20 cellular contexts compared by ENCODE assay signal in genomic region chr2:28470759-28471158, GRCh38. TPM values are rescaled to one million over a fixed set of nuclear protein-coding genes. Genes with fewer than 3 reads are reported as not detected.
DNase-seq lines count a peak whose midpoint lies in the region; ATAC-seq and TF ChIP-seq lines count a peak whose summit lies in the region.
"Had no signal": no experiment of that assay in that cellular context is flagged by ENCODE, and none has a peak within 500 bp of the region (broad histone marks: within the 10 kb centered on the region; RNA-seq: fewer than 3 reads in every experiment).

No MANE protein-coding gene starts in this region.

- no peaks in the 10 kb centered on the region for H3K9me3 ChIP-seq in colonic mucosa

- H3K4me1 Mint-ChIP-seq in activated naive CD4-positive, alpha-beta T cell treated with anti-CD3 and anti-CD28 coated beads, Interleukin-2, amount 10 ng/mL, durations not matched to agents 7 days and 5 days: peaks cover 18% of the 10 kb centered on the region
- H3K4me1 Mint-ChIP-seq in stimulated activated effector memory CD8-positive, alpha-beta T cell treated with anti-CD3 and anti-CD28 coated beads, Interleukin-12 subunit alpha, Interleukin-12 subunit beta, amount 100 ng/mL, for 72 hours: peaks cover 36% of the 10 kb centered on the region
- H3K4me1 Mint-ChIP-seq: neural progenitor cell had no signal

- H3K9ac ChIP-seq in colonic mucosa (ENCODE audit: low read depth in 2 of 2, low read length in 2 of 2): no peak overlapping the region
- H3K9ac ChIP-seq: neural progenitor cell had no signal

- H3K4me3 ChIP-seq in colonic mucosa (no peak overlapping the region), brain microvascular endothelial cell (ENCODE audit: low read depth, low read length) (no peak overlapping the region)
- H3K4me3 ChIP-seq: neural progenitor cell, PC-9, SK-N-MC had no signal

- no peak overlapping the region for H3K4me3 Mint-ChIP-seq in activated naive CD4-positive, alpha-beta T cell treated with anti-CD3 and anti-CD28 coated beads, Interleukin-2, amount 10 ng/mL, durations not matched to agents 7 days and 5 days
- H3K4me3 Mint-ChIP-seq in stimulated activated effector memory CD8-positive, alpha-beta T cell treated with anti-CD3 and anti-CD28 coated beads, Interleukin-12 subunit alpha, Interleukin-12 subunit beta, amount 100 ng/mL, for 72 hours: no peak overlapping the region
- H3K4me3 Mint-ChIP-seq: activated CD8-positive, alpha-beta memory T cell treated with anti-CD3 and anti-CD28 coated beads, Interleukin-2, amount 10 ng/mL, durations not matched to agents 7 days and 5 days; CD4-positive, CD25-positive, alpha-beta regulatory T cell; neural progenitor cell had no signal

- DNase-seq in activated naive CD4-positive, alpha-beta T cell treated with anti-CD3 and anti-CD28 coated beads, Interleukin-2, amount 10 ng/mL, durations not matched to agents 7 days and 5 days: no peak
- DNase-seq in activated naive CD4-positive, alpha-beta T cell (lab: John Stamatoyannopoulos, UW): no peak
- DNase-seq in NCI-H510A (lab: John Stamatoyannopoulos, UW) (peak; percentile 60), colonic mucosa (peak; percentile 37), brain microvascular endothelial cell (no peak)
- DNase-seq in stimulated activated effector memory CD8-positive, alpha-beta T cell treated with anti-CD3 and anti-CD28 coated beads, Interleukin-12 subunit alpha, Interleukin-12 subunit beta, amount 100 ng/mL, for 72 hours (ENCODE audit: low spot score in 2 of 2): no peak
- DNase-seq in activated effector memory CD4-positive, alpha-beta T cell treated with anti-CD3 and anti-CD28 coated beads, Interleukin-2, amount 50 U/mL, for 16 hours: no peak
- DNase-seq: activated CD4-positive, CD25-positive, alpha-beta regulatory T cell treated with anti-CD3 and anti-CD28 coated beads, Interleukin-2, amount 50 U/mL, for 72 hours; activated CD8-positive, alpha-beta memory T cell treated with anti-CD3 and anti-CD28 coated beads, Interleukin-2, amount 10 ng/mL, durations not matched to agents 7 days and 5 days; activated gamma-delta T cell; CD4-positive, CD25-positive, alpha-beta regulatory T cell; foreskin melanocyte; midbrain; NCI-H526 treated with DMSO at 0.1 percent for 48 hours; PC-9; stimulated activated CD4-positive, alpha-beta T cell treated with anti-CD3 and anti-CD28 coated beads, Interleukin-12 subunit alpha, Interleukin-12 subunit beta, amount 100 ng/mL, for 4 hours; trophoblast cell had no signal

- TF ChIP-seq CTCF in colonic mucosa (IDR thresholded peaks at IDR 0.05): no peak
- no peak for TF ChIP-seq CTCF in brain microvascular endothelial cell (IDR thresholded peaks at IDR 0.05; ENCODE audit: low read depth, low read length, missing control alignments)

- in situ Hi-C loops in brain microvascular endothelial cell (cut with HindIII; ENCODE audit: low pct_ligation_motif_present, low sequenced_read_pairs): no loop called here

- H3K27me3 ChIP-seq in colonic mucosa (no peaks in the 10 kb centered on the region), brain microvascular endothelial cell (replicated peaks) (no peaks in the 10 kb centered on the region)
- H3K27me3 ChIP-seq: neural progenitor cell had no signal

- intact Hi-C loops in colonic mucosa (cut with DNase I): no loop called here

- no peaks in the 10 kb centered on the region for H3K36me3 Mint-ChIP-seq in activated naive CD4-positive, alpha-beta T cell treated with anti-CD3 and anti-CD28 coated beads, Interleukin-2, amount 10 ng/mL, durations not matched to agents 7 days and 5 days
- no peaks in the 10 kb centered on the region for H3K36me3 Mint-ChIP-seq in stimulated activated effector memory CD8-positive, alpha-beta T cell treated with anti-CD3 and anti-CD28 coated beads, Interleukin-12 subunit alpha, Interleukin-12 subunit beta, amount 100 ng/mL, for 72 hours
- H3K36me3 Mint-ChIP-seq: CD4-positive, CD25-positive, alpha-beta regulatory T cell; neural progenitor cell had no signal

- H3K36me3 ChIP-seq in colonic mucosa: no peaks in the 10 kb centered on the region
- no peaks in the 10 kb centered on the region for H3K36me3 ChIP-seq in brain microvascular endothelial cell (replicated peaks)
- H3K36me3 ChIP-seq: neural progenitor cell had no signal

- peak overlapping the region; percentile 53 for H3K27ac Mint-ChIP-seq in activated naive CD4-positive, alpha-beta T cell treated with anti-CD3 and anti-CD28 coated beads, Interleukin-2, amount 10 ng/mL, durations not matched to agents 7 days and 5 days
- peak overlapping the region; percentile 53 for H3K27ac Mint-ChIP-seq in stimulated activated effector memory CD8-positive, alpha-beta T cell treated with anti-CD3 and anti-CD28 coated beads, Interleukin-12 subunit alpha, Interleukin-12 subunit beta, amount 100 ng/mL, for 72 hours
- H3K27ac Mint-ChIP-seq: activated CD8-positive, alpha-beta memory T cell treated with anti-CD3 and anti-CD28 coated beads, Interleukin-2, amount 10 ng/mL, durations not matched to agents 7 days and 5 days; CD4-positive, CD25-positive, alpha-beta regulatory T cell had no signal

- peaks cover 13% of the 10 kb centered on the region for H3K27me3 Mint-ChIP-seq in activated naive CD4-positive, alpha-beta T cell treated with anti-CD3 and anti-CD28 coated beads, Interleukin-2, amount 10 ng/mL, durations not matched to agents 7 days and 5 days

- ATAC-seq in stimulated activated effector memory CD8-positive, alpha-beta T cell treated with anti-CD3 and anti-CD28 coated beads, Interleukin-12 subunit alpha, Interleukin-12 subunit beta, amount 100 ng/mL, for 72 hours: no peak
- no peak for ATAC-seq in HG02970 (IDR thresholded peaks at IDR 0.05; ENCODE audit: low FRiP score, unreplicated experiment)
- ATAC-seq: activated CD8-positive, alpha-beta memory T cell treated with anti-CD3 and anti-CD28 coated beads, Interleukin-2, amount 10 ng/mL, durations not matched to agents 7 days and 5 days had no signal

- H3K27ac ChIP-seq in colonic mucosa (peak overlapping the region; percentile 17), brain microvascular endothelial cell (no peak overlapping the region)
- H3K27ac ChIP-seq: neural progenitor cell, PC-9, SK-N-MC had no signal

- CTCF ChIA-PET in activated naive CD4-positive, alpha-beta T cell treated with anti-CD3 and anti-CD28 coated beads, Interleukin-2, amount 10 ng/mL, durations not matched to agents 7 days and 5 days (lab: Charles Lee): no interaction called here

- peaks cover 6% of the 10 kb centered on the region for H3K4me1 ChIP-seq in colonic mucosa
- H3K4me1 ChIP-seq: neural progenitor cell had no signal

- peaks cover 4% of the 10 kb centered on the region for H3K9me3 Mint-ChIP-seq in activated naive CD4-positive, alpha-beta T cell treated with anti-CD3 and anti-CD28 coated beads, Interleukin-2, amount 10 ng/mL, durations not matched to agents 7 days and 5 days
- no peaks in the 10 kb centered on the region for H3K9me3 Mint-ChIP-seq in stimulated activated effector memory CD8-positive, alpha-beta T cell treated with anti-CD3 and anti-CD28 coated beads, Interleukin-12 subunit alpha, Interleukin-12 subunit beta, amount 100 ng/mL, for 72 hours
- H3K9me3 Mint-ChIP-seq: neural progenitor cell had no signal

RNA-seq across cellular contexts. Expression of gene PLB1, which starts 25.1 kb away (rescaled TPM):
- 1 to 10 TPM; 1.3 to 3.0 TPM for total RNA-seq in colonic mucosa

Comparison
In these comparisons a context has a peak if more than half of its experiments do, and no peak if none do; other contexts are left out.
1. DNase-seq: peak in NCI-H510A (single experiment) and colonic mucosa (single experiment); none in activated naive CD4-positive, alpha-beta T cell treated with anti-CD3 and anti-CD28 coated beads, Interleukin-2, amount 10 ng/mL, durations not matched to agents 7 days and 5 days (single experiment), activated naive CD4-positive, alpha-beta T cell (0 of 4), stimulated activated effector memory CD8-positive, alpha-beta T cell treated with anti-CD3 and anti-CD28 coated beads, Interleukin-12 subunit alpha, Interleukin-12 subunit beta, amount 100 ng/mL, for 72 hours (0 of 2), brain microvascular endothelial cell (single experiment) and activated effector memory CD4-positive, alpha-beta T cell treated with anti-CD3 and anti-CD28 coated beads, Interleukin-2, amount 50 U/mL, for 16 hours (single experiment).